Comparison of ENCODE assay signal across 15 cellular contexts in the genomic region with DNA sequence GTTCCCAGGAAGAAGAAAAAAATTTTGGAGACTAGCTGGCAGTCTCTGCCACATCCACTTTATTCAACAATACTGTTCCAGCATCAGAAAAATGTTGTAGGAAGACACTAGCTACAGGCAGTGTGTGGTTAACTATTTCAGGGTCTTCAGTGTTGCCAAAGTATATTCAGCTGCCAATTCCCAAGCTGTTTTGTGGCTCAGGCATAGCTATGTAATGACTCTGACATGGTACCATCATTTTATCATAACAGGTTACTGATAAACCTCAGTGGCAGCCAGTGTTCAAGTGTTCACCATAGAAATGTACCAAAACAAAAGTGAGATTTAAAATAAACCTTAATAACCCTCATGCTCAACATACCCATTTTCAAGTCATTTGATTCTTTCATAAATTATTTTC.
"Had no signal": no experiment of that assay in that cellular context is flagged by ENCODE, and none has a peak within 500 bp of the region (broad histone marks: within the 10 kb centered on the region; RNA-seq: fewer than 3 reads in every experiment).

No MANE protein-coding gene starts in this region.

- H3K27ac ChIP-seq: gastroesophageal sphincter, prostate gland, sigmoid colon, upper lobe of right lung had no signal

- H3K9me3 ChIP-seq: gastroesophageal sphincter, prostate gland, sigmoid colon, upper lobe of right lung had no signal

- H3K36me3 ChIP-seq: gastroesophageal sphincter, prostate gland, sigmoid colon, upper lobe of right lung had no signal

- H3K27me3 ChIP-seq: gastroesophageal sphincter, sigmoid colon, upper lobe of right lung had no signal

- H3K4me1 ChIP-seq: gastroesophageal sphincter, prostate gland, upper lobe of right lung had no signal

- H3K4me3 ChIP-seq: gastroesophageal sphincter, prostate gland, sigmoid colon, upper lobe of right lung had no signal

- DNase-seq: activated CD4-positive, alpha-beta T cell treated with anti-CD3 and anti-CD28 coated beads for 4 hours; activated CD8-positive, alpha-beta memory T cell treated with anti-CD3 and anti-CD28 coated beads, Interleukin-2, amount 50 U/mL, for 4 hours; activated CD8-positive, alpha-beta T cell treated with anti-CD3 and anti-CD28 coated beads for 36 hours; activated T-cell treated with anti-CD3 and anti-CD28 coated beads, Interleukin-2, amount 50 U/mL, for 72 hours; effector memory CD4-positive, alpha-beta T cell; hippocampal formation; nephron progenitor cell; sigmoid colon; stimulated activated CD4-positive, alpha-beta T cell treated with anti-CD3 and anti-CD28 coated beads, Interleukin-4, amount 100 ng/mL, for 1 hour; stimulated activated CD8-positive, alpha-beta memory T cell treated with anti-CD3 and anti-CD28 coated beads, Interleukin-4, amount 100 ng/mL, for 48 hours; stimulated activated naive CD8-positive, alpha-beta T cell treated with anti-CD3 and anti-CD28 coated beads, Interleukin-15, Interleukin-2, amounts not matched to agents 100 U/mL and 50 U/mL, for 24 hours; T-cell; upper lobe of right lung had no signal
